Comparison of ENCODE assay signal across 40 cellular contexts in the genomic region with DNA sequence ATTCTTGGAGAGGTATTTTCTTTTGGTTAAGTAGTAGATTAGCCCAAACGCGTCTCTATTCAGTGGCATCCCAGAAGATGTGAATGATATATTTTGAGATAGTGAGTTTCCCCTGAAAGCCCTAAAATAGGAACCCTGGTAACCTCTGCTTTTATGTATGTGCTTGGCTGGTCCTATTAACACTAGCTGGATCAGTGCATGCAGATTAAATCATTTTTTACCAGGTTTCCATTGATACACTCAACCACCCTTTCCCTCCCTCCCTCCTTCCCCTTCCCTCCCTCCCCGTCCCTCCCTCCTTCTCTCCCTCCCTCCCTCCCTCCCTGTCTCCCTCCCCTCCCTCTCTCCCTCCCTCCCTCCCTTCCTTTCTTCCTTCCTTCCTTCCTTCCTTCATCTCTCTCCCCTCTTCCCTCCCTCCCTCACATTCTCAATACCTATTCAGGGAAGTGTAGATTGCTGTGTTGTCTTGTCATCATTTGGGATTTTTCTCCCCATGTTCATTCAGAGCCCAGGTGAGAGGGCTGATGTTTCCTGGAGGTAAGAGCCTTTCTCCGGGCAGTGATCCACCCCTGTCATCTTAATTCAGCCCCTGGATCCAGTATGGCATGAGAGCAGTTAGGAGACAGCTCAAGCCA.
"Had no signal": no experiment of that assay in that cellular context is flagged by ENCODE, and none has a peak within 500 bp of the region (broad histone marks: within the 10 kb centered on the region; RNA-seq: fewer than 3 reads in every experiment).

No MANE protein-coding gene starts in this region.

- H3K27me3 ChIP-seq: adrenal gland, ascending aorta, body of pancreas, brain microvascular endothelial cell, breast epithelium, cardiac muscle cell had no signal

- H3K27ac Mint-ChIP-seq: activated naive CD4-positive, alpha-beta T cell treated with anti-CD3 and anti-CD28 coated beads for 36 hours; activated naive CD4-positive, alpha-beta T cell treated with anti-CD3 and anti-CD28 coated beads, Interleukin-2, amount 10 ng/mL, durations not matched to agents 7 days and 5 days; activated naive CD4-positive, alpha-beta T cell treated with anti-CD3 and anti-CD28 coated beads, Interleukin-2, amount 50 U/mL, for 24 hours; activated naive CD4-positive, alpha-beta T cell treated with anti-CD3 and anti-CD28 coated beads, Interleukin-2, amount 50 U/mL, for 72 hours; activated naive CD8-positive, alpha-beta T cell; activated naive CD8-positive, alpha-beta T cell treated with anti-CD3 and anti-CD28 coated beads for 36 hours; activated naive CD8-positive, alpha-beta T cell treated with anti-CD3 and anti-CD28 coated beads, Interleukin-2, amount 10 ng/mL, durations not matched to agents 7 days and 5 days; activated naive CD8-positive, alpha-beta T cell treated with anti-CD3 and anti-CD28 coated beads, Interleukin-2, amount 50 U/mL, for 24 hours; activated T-cell treated with anti-CD3 and anti-CD28 coated beads, Interleukin-2, amount 50 U/mL, for 24 hours; activated T-cell treated with anti-CD3 and anti-CD28 coated beads, Interleukin-2, amount 50 U/mL, for 72 hours; activated T-helper 1 cell treated with anti-CD3 and anti-CD28 coated beads, Interleukin-12 subunit alpha, Interleukin-12 subunit beta, Interleukin-2, Interleukin-4 antibody, amounts not matched to agents 30 ng/mL and 10 ng/mL and 1 ng/mL, durations not matched to agents 14 hours and 24 hours and 36 hours; activated T-helper 17 cell treated with anti-CD3 and anti-CD28 coated beads, Interleukin-2, amount 50 U/mL, for 72 hours; activated T-helper 2 cell treated with anti-CD3 and anti-CD28 coated beads, Interferon-gamma antibody, Interleukin-2, Interleukin-4, amounts not matched to agents 10 μg/mL and 5 μg/mL and 100 μg/mL, durations not matched to agents 14 hours and 24 hours and 36 hours had no signal

- H3K27me3 Mint-ChIP-seq: activated naive CD4-positive, alpha-beta T cell treated with anti-CD3 and anti-CD28 coated beads, Interleukin-2, amount 10 ng/mL, durations not matched to agents 7 days and 5 days had no signal

- H3K4me1 ChIP-seq: adrenal gland, breast epithelium had no signal

- H3K4me1 Mint-ChIP-seq: activated naive CD4-positive, alpha-beta T cell treated with anti-CD3 and anti-CD28 coated beads, Interleukin-2, amount 10 ng/mL, durations not matched to agents 7 days and 5 days; activated naive CD4-positive, alpha-beta T cell treated with anti-CD3 and anti-CD28 coated beads, Interleukin-2, amount 50 U/mL, for 24 hours; activated naive CD8-positive, alpha-beta T cell treated with anti-CD3 and anti-CD28 coated beads for 36 hours; activated naive CD8-positive, alpha-beta T cell treated with anti-CD3 and anti-CD28 coated beads, Interleukin-2, amount 10 ng/mL, durations not matched to agents 7 days and 5 days; activated naive CD8-positive, alpha-beta T cell treated with anti-CD3 and anti-CD28 coated beads, Interleukin-2, amount 50 U/mL, for 24 hours; activated T-helper 17 cell treated with anti-CD3 and anti-CD28 coated beads, Interleukin-2, amount 50 U/mL, for 72 hours; central memory CD8-positive, alpha-beta T cell had no signal

- H3K9me3 ChIP-seq: adrenal gland, ascending aorta, body of pancreas, breast epithelium had no signal

- H3K27ac ChIP-seq: adrenal gland, ascending aorta, body of pancreas, brain microvascular endothelial cell, breast epithelium, cardiac muscle cell had no signal

- ATAC-seq: activated naive CD4-positive, alpha-beta T cell treated with anti-CD3 and anti-CD28 coated beads, Interleukin-2, amount 50 U/mL, for 72 hours; activated naive CD8-positive, alpha-beta T cell treated with anti-CD3 and anti-CD28 coated beads, Interleukin-2, amount 50 U/mL, for 24 hours; activated T-cell treated with anti-CD3 and anti-CD28 coated beads, Interleukin-2, amount 50 U/mL, for 4 hours; activated T-cell treated with anti-CD3 and anti-CD28 coated beads, Interleukin-2, amount 50 U/mL, for 72 hours; activated T-helper 17 cell treated with anti-CD3 and anti-CD28 coated beads, Interleukin-2, amount 50 U/mL, for 72 hours; body of pancreas had no signal

- H3K9me3 Mint-ChIP-seq: activated naive CD4-positive, alpha-beta T cell treated with anti-CD3 and anti-CD28 coated beads for 36 hours; activated naive CD4-positive, alpha-beta T cell treated with anti-CD3 and anti-CD28 coated beads, Interleukin-2, amount 10 ng/mL, durations not matched to agents 7 days and 5 days; activated naive CD4-positive, alpha-beta T cell treated with anti-CD3 and anti-CD28 coated beads, Interleukin-2, amount 50 U/mL, for 24 hours; activated naive CD4-positive, alpha-beta T cell treated with anti-CD3 and anti-CD28 coated beads, Interleukin-2, amount 50 U/mL, for 72 hours; activated naive CD8-positive, alpha-beta T cell treated with anti-CD3 and anti-CD28 coated beads for 36 hours; activated naive CD8-positive, alpha-beta T cell treated with anti-CD3 and anti-CD28 coated beads, Interleukin-2, amount 10 ng/mL, durations not matched to agents 7 days and 5 days; activated naive CD8-positive, alpha-beta T cell treated with anti-CD3 and anti-CD28 coated beads, Interleukin-2, amount 50 U/mL, for 24 hours; activated T-cell treated with anti-CD3 and anti-CD28 coated beads, Interleukin-2, amount 50 U/mL, for 24 hours; activated T-cell treated with anti-CD3 and anti-CD28 coated beads, Interleukin-2, amount 50 U/mL, for 4 hours; activated T-cell treated with anti-CD3 and anti-CD28 coated beads, Interleukin-2, amount 50 U/mL, for 72 hours; activated T-helper 1 cell treated with anti-CD3 and anti-CD28 coated beads, Interleukin-12 subunit alpha, Interleukin-12 subunit beta, Interleukin-2, Interleukin-4 antibody, amounts not matched to agents 30 ng/mL and 10 ng/mL and 1 ng/mL, durations not matched to agents 14 hours and 24 hours and 36 hours; activated T-helper 2 cell treated with anti-CD3 and anti-CD28 coated beads, Interferon-gamma antibody, Interleukin-2, Interleukin-4, amounts not matched to agents 10 μg/mL and 5 μg/mL and 100 μg/mL, durations not matched to agents 14 hours and 24 hours and 36 hours; central memory CD8-positive, alpha-beta T cell had no signal

- H3K4me3 Mint-ChIP-seq: activated naive CD4-positive, alpha-beta T cell treated with anti-CD3 and anti-CD28 coated beads for 36 hours; activated naive CD4-positive, alpha-beta T cell treated with anti-CD3 and anti-CD28 coated beads, Interleukin-2, amount 10 ng/mL, durations not matched to agents 7 days and 5 days; activated naive CD4-positive, alpha-beta T cell treated with anti-CD3 and anti-CD28 coated beads, Interleukin-2, amount 50 U/mL, for 24 hours; activated naive CD8-positive, alpha-beta T cell; activated naive CD8-positive, alpha-beta T cell treated with anti-CD3 and anti-CD28 coated beads for 36 hours; activated naive CD8-positive, alpha-beta T cell treated with anti-CD3 and anti-CD28 coated beads, Interleukin-2, amount 10 ng/mL, durations not matched to agents 7 days and 5 days; activated naive CD8-positive, alpha-beta T cell treated with anti-CD3 and anti-CD28 coated beads, Interleukin-2, amount 50 U/mL, for 24 hours; activated T-cell treated with anti-CD3 and anti-CD28 coated beads, Interleukin-2, amount 50 U/mL, for 24 hours; activated T-cell treated with anti-CD3 and anti-CD28 coated beads, Interleukin-2, amount 50 U/mL, for 4 hours; activated T-cell treated with anti-CD3 and anti-CD28 coated beads, Interleukin-2, amount 50 U/mL, for 72 hours; activated T-helper 1 cell treated with anti-CD3 and anti-CD28 coated beads, Interleukin-12 subunit alpha, Interleukin-12 subunit beta, Interleukin-2, Interleukin-4 antibody, amounts not matched to agents 30 ng/mL and 10 ng/mL and 1 ng/mL, durations not matched to agents 14 hours and 24 hours and 36 hours; activated T-helper 17 cell treated with anti-CD3 and anti-CD28 coated beads, Interleukin-2, amount 50 U/mL, for 72 hours; brain; central memory CD8-positive, alpha-beta T cell had no signal

- H3K4me3 ChIP-seq: adrenal gland, ascending aorta, body of pancreas, breast epithelium, cardiac muscle cell had no signal

- DNase-seq: activated effector memory CD4-positive, alpha-beta T cell treated with anti-CD3 and anti-CD28 coated beads, Interleukin-2, amount 50 U/mL, for 16 hours; activated effector memory CD4-positive, alpha-beta T cell treated with Interleukin-2 at 50 U/mL for 16 hours; activated gamma-delta T cell; activated gamma-delta T cell treated with Interleukin-2 at 50 U/mL for 16 hours; activated naive CD4-positive, alpha-beta T cell; activated naive CD4-positive, alpha-beta T cell treated with anti-CD3 and anti-CD28 coated beads for 36 hours; activated naive CD4-positive, alpha-beta T cell treated with anti-CD3 and anti-CD28 coated beads, Interleukin-2, amount 10 ng/mL, durations not matched to agents 7 days and 5 days; activated naive CD4-positive, alpha-beta T cell treated with anti-CD3 and anti-CD28 coated beads, Interleukin-2, amount 50 U/mL, for 16 hours; activated naive CD4-positive, alpha-beta T cell treated with Interleukin-2 at 50 U/mL for 16 hours; activated naive CD8-positive, alpha-beta T cell treated with anti-CD3 and anti-CD28 coated beads for 36 hours; activated naive CD8-positive, alpha-beta T cell treated with anti-CD3 and anti-CD28 coated beads, Interleukin-2, amount 10 ng/mL, durations not matched to agents 7 days and 5 days; activated naive CD8-positive, alpha-beta T cell treated with anti-CD3 and anti-CD28 coated beads, Interleukin-2, amount 50 U/mL, for 24 hours; activated T-cell treated with anti-CD3 and anti-CD28 coated beads, Interleukin-2, amount 50 U/mL, for 1 hour; activated T-cell treated with anti-CD3 and anti-CD28 coated beads, Interleukin-2, amount 50 U/mL, for 24 hours; activated T-cell treated with anti-CD3 and anti-CD28 coated beads, Interleukin-2, amount 50 U/mL, for 4 hours; activated T-cell treated with anti-CD3 and anti-CD28 coated beads, Interleukin-2, amount 50 U/mL, for 48 hours; activated T-cell treated with anti-CD3 and anti-CD28 coated beads, Interleukin-2, amount 50 U/mL, for 72 hours; adrenal gland; amniotic stem cell; amygdala; anterior cingulate cortex; aorta; body of pancreas; brain microvascular endothelial cell; caudate nucleus; central memory CD4-positive, alpha-beta T cell; cerebellar nuclear complex had no signal

- H3K36me3 Mint-ChIP-seq: activated naive CD4-positive, alpha-beta T cell treated with anti-CD3 and anti-CD28 coated beads, Interleukin-2, amount 10 ng/mL, durations not matched to agents 7 days and 5 days; activated naive CD4-positive, alpha-beta T cell treated with anti-CD3 and anti-CD28 coated beads, Interleukin-2, amount 50 U/mL, for 24 hours; activated naive CD4-positive, alpha-beta T cell treated with anti-CD3 and anti-CD28 coated beads, Interleukin-2, amount 50 U/mL, for 72 hours; activated naive CD8-positive, alpha-beta T cell; activated naive CD8-positive, alpha-beta T cell treated with anti-CD3 and anti-CD28 coated beads for 36 hours; activated naive CD8-positive, alpha-beta T cell treated with anti-CD3 and anti-CD28 coated beads, Interleukin-2, amount 10 ng/mL, durations not matched to agents 7 days and 5 days; brain had no signal

- FAIRE-seq: astrocyte, bronchial epithelial cell had no signal

- H3K36me3 ChIP-seq: adrenal gland, ascending aorta, brain microvascular endothelial cell, breast epithelium, cardiac muscle cell had no signal
